ENCODE assay signal across 1 cellular context in the genomic region with DNA sequence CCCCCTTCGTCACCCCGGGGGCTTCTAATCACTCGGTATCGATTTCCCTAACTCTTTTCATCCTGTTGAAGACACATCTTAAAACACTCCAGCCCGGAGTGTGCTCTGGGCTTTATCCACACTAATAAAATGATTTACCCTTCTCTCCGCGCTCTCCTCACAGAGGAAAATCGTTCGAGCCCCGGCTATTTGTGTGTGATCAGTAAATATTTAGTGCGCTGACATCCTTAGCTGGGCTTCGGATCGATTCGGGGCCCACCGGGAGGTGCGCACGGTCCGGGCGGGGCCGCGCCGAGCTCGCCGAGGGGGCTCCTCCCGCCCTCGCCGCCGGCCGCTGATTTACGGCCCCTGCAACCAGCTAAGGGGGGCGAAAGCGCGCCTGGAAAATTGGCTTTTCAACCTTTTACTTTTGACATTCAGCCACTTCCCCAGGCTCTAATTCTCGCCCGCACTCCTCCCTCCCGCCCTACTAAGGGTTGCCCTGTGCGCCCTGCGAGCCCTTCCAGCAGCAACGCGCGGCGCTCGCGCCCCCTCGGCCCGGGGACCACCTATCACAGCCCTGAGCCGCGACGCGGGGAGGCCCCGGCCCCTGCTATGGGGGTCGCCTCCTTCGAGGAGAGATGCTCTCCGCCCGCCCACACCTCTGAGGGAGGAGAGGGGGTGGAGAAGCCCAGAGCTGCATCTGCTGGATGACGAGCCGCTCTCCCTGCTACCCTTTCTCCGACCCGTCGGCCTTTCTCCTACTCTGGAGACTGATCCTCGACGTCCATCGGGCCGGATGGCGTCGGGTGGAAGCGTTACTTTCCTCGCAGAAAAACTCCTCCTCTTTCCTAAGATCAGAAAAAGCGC.
TF ChIP-seq lines count a peak whose summit lies in the region.

No MANE protein-coding gene starts in this region.

TF ChIP-seq in H1, 55 proteins besides CTCF, POLR2A, EP300 and RAD21:
- TF ChIP-seq, protein P1, sequence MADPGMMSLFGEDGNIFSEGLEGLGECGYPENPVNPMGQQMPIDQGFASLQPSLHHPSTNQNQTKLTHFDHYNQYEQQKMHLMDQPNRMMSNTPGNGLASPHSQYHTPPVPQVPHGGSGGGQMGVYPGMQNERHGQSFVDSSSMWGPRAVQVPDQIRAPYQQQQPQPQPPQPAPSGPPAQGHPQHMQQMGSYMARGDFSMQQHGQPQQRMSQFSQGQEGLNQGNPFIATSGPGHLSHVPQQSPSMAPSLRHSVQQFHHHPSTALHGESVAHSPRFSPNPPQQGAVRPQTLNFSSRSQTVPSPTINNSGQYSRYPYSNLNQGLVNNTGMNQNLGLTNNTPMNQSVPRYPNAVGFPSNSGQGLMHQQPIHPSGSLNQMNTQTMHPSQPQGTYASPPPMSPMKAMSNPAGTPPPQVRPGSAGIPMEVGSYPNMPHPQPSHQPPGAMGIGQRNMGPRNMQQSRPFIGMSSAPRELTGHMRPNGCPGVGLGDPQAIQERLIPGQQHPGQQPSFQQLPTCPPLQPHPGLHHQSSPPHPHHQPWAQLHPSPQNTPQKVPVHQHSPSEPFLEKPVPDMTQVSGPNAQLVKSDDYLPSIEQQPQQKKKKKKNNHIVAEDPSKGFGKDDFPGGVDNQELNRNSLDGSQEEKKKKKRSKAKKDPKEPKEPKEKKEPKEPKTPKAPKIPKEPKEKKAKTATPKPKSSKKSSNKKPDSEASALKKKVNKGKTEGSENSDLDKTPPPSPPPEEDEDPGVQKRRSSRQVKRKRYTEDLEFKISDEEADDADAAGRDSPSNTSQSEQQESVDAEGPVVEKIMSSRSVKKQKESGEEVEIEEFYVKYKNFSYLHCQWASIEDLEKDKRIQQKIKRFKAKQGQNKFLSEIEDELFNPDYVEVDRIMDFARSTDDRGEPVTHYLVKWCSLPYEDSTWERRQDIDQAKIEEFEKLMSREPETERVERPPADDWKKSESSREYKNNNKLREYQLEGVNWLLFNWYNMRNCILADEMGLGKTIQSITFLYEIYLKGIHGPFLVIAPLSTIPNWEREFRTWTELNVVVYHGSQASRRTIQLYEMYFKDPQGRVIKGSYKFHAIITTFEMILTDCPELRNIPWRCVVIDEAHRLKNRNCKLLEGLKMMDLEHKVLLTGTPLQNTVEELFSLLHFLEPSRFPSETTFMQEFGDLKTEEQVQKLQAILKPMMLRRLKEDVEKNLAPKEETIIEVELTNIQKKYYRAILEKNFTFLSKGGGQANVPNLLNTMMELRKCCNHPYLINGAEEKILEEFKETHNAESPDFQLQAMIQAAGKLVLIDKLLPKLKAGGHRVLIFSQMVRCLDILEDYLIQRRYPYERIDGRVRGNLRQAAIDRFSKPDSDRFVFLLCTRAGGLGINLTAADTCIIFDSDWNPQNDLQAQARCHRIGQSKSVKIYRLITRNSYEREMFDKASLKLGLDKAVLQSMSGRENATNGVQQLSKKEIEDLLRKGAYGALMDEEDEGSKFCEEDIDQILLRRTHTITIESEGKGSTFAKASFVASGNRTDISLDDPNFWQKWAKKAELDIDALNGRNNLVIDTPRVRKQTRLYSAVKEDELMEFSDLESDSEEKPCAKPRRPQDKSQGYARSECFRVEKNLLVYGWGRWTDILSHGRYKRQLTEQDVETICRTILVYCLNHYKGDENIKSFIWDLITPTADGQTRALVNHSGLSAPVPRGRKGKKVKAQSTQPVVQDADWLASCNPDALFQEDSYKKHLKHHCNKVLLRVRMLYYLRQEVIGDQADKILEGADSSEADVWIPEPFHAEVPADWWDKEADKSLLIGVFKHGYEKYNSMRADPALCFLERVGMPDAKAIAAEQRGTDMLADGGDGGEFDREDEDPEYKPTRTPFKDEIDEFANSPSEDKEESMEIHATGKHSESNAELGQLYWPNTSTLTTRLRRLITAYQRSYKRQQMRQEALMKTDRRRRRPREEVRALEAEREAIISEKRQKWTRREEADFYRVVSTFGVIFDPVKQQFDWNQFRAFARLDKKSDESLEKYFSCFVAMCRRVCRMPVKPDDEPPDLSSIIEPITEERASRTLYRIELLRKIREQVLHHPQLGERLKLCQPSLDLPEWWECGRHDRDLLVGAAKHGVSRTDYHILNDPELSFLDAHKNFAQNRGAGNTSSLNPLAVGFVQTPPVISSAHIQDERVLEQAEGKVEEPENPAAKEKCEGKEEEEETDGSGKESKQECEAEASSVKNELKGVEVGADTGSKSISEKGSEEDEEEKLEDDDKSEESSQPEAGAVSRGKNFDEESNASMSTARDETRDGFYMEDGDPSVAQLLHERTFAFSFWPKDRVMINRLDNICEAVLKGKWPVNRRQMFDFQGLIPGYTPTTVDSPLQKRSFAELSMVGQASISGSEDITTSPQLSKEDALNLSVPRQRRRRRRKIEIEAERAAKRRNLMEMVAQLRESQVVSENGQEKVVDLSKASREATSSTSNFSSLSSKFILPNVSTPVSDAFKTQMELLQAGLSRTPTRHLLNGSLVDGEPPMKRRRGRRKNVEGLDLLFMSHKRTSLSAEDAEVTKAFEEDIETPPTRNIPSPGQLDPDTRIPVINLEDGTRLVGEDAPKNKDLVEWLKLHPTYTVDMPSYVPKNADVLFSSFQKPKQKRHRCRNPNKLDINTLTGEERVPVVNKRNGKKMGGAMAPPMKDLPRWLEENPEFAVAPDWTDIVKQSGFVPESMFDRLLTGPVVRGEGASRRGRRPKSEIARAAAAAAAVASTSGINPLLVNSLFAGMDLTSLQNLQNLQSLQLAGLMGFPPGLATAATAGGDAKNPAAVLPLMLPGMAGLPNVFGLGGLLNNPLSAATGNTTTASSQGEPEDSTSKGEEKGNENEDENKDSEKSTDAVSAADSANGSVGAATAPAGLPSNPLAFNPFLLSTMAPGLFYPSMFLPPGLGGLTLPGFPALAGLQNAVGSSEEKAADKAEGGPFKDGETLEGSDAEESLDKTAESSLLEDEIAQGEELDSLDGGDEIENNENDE (IDR thresholded peaks at IDR 0.05; ENCODE audit: insufficient replicate concordance, low read length), result no peak
- TF ChIP-seq E2F6 (IDR thresholded peaks at IDR 0.05) (0 out of 2 replicates have a peak, but pooled peaks have one; percentile 18), CREB1 (IDR thresholded peaks at IDR 0.05) (0 out of 2 replicates have a peak, but pooled peaks have one; percentile 4), RBBP5 (IDR thresholded peaks at IDR 0.05; ENCODE audit: borderline replicate concordance, low read depth, low read length) (0 out of 2 replicates have a peak, but pooled peaks have one; percentile 28), SIN3A (conservative IDR thresholded peaks at IDR 0.05 in 1 of 2, IDR thresholded peaks at IDR 0.05 in 1 of 2; ENCODE audit: low read depth in 1 of 2, low read length in 2 of 2) (0 out of 4 replicates have a peak, but pooled peaks of 1 of the 2 experiments have one; percentile 18), BACH1 (IDR thresholded peaks at IDR 0.05; ENCODE audit: low read length) (no peak), CTBP2 (IDR thresholded peaks at IDR 0.05; ENCODE audit: borderline replicate concordance, insufficient read depth, insufficient read length, low read length) (peak; percentile 90), KDM4A (IDR thresholded peaks at IDR 0.05; ENCODE audit: low read depth, low read length, severe bottlenecking) (peak; percentile 3), KDM1A (IDR thresholded peaks at IDR 0.05; ENCODE audit: borderline replicate concordance, low read length) (no peak)
